In genomic region chr10:100687143-100687953, GRCh38 we compare ENCODE assay signal across 26 cellular contexts. TPM values are rescaled to one million over a fixed set of nuclear protein-coding genes. Genes with fewer than 3 reads are reported as not detected.
"Had no signal": no experiment of that assay in that cellular context is flagged by ENCODE, and none has a peak within 500 bp of the region (broad histone marks: within the 10 kb centered on the region; RNA-seq: fewer than 3 reads in every experiment).

No MANE protein-coding gene starts in this region.

- H3K36me3 ChIP-seq: cardiac muscle cell, heart right ventricle, neutrophil, pancreas, tibial artery had no signal

- H3K4me3 ChIP-seq: body of pancreas, cardiac muscle cell, heart right ventricle, lung, pancreas, tibial artery had no signal

- H3K27ac ChIP-seq: body of pancreas, cardiac muscle cell, heart right ventricle, neutrophil, pancreas, tibial artery, VCaP had no signal

- H3K9me3 ChIP-seq: body of pancreas, heart right ventricle, neutrophil, pancreas, tibial artery had no signal

- H3K4me3 Mint-ChIP-seq: activated CD4-positive, alpha-beta T cell treated with anti-CD3 and anti-CD28 coated beads, Interleukin-2, amount 10 ng/mL, durations not matched to agents 7 days and 5 days; activated CD8-positive, alpha-beta T cell treated with anti-CD3 and anti-CD28 coated beads, Interleukin-2, amount 10 ng/mL, durations not matched to agents 7 days and 5 days; activated naive CD4-positive, alpha-beta T cell treated with anti-CD3 and anti-CD28 coated beads, Interleukin-2, amount 50 U/mL, for 24 hours; activated T-helper 1 cell treated with anti-CD3 and anti-CD28 coated beads, Interleukin-12 subunit alpha, Interleukin-12 subunit beta, Interleukin-2, Interleukin-4 antibody, amounts not matched to agents 30 ng/mL and 10 ng/mL and 1 ng/mL, durations not matched to agents 14 hours and 24 hours and 36 hours; naive thymus-derived CD4-positive, alpha-beta T cell; stimulated activated naive CD8-positive, alpha-beta T cell treated with anti-CD3 and anti-CD28 coated beads, Interleukin-15, amount 100 ng/mL, for 72 hours; T-helper 2 cell treated with Interferon-gamma antibody and Interleukin-4, amounts not matched to agents 5 μg/mL and 100 μg/mL, for 36 hours had no signal

- H3K36me3 Mint-ChIP-seq: activated naive CD4-positive, alpha-beta T cell treated with anti-CD3 and anti-CD28 coated beads, Interleukin-2, amount 50 U/mL, for 24 hours had no signal

- H3K27ac Mint-ChIP-seq: activated CD4-positive, alpha-beta T cell treated with anti-CD3 and anti-CD28 coated beads, Interleukin-2, amount 10 ng/mL, durations not matched to agents 7 days and 5 days; activated CD8-positive, alpha-beta T cell treated with anti-CD3 and anti-CD28 coated beads, Interleukin-2, amount 10 ng/mL, durations not matched to agents 7 days and 5 days; activated naive CD4-positive, alpha-beta T cell treated with anti-CD3 and anti-CD28 coated beads, Interleukin-2, amount 50 U/mL, for 24 hours; activated T-helper 1 cell treated with anti-CD3 and anti-CD28 coated beads, Interleukin-12 subunit alpha, Interleukin-12 subunit beta, Interleukin-2, Interleukin-4 antibody, amounts not matched to agents 30 ng/mL and 10 ng/mL and 1 ng/mL, durations not matched to agents 14 hours and 24 hours and 36 hours; naive thymus-derived CD4-positive, alpha-beta T cell; stimulated activated naive CD8-positive, alpha-beta T cell treated with anti-CD3 and anti-CD28 coated beads, Interleukin-15, amount 100 ng/mL, for 72 hours; T-helper 2 cell treated with Interferon-gamma antibody and Interleukin-4, amounts not matched to agents 5 μg/mL and 100 μg/mL, for 36 hours had no signal

- ATAC-seq: activated CD8-positive, alpha-beta T cell treated with anti-CD3 and anti-CD28 coated beads, Interleukin-2, amount 10 ng/mL, durations not matched to agents 7 days and 5 days; body of pancreas; heart right ventricle; left lobe of liver; naive thymus-derived CD4-positive, alpha-beta T cell; pancreas; right cardiac atrium had no signal

- H3K4me1 Mint-ChIP-seq: activated CD4-positive, alpha-beta T cell treated with anti-CD3 and anti-CD28 coated beads, Interleukin-2, amount 10 ng/mL, durations not matched to agents 7 days and 5 days; activated naive CD4-positive, alpha-beta T cell treated with anti-CD3 and anti-CD28 coated beads, Interleukin-2, amount 50 U/mL, for 24 hours had no signal

- DNase-seq: activated CD4-positive, alpha-beta T cell treated with anti-CD3 and anti-CD28 coated beads, Interleukin-2, amount 10 ng/mL, durations not matched to agents 7 days and 5 days; activated CD4-positive, CD25-positive, alpha-beta regulatory T cell treated with anti-CD3 and anti-CD28 coated beads, Interleukin-2, amount 50 U/mL, for 72 hours; activated CD8-positive, alpha-beta T cell treated with anti-CD3 and anti-CD28 coated beads, Interleukin-2, amount 10 ng/mL, durations not matched to agents 7 days and 5 days; activated gamma-delta T cell treated with Interleukin-2 at 50 U/mL for 16 hours; anterior cingulate cortex; body of pancreas; cortex of kidney; heart right ventricle; kidney; naive thymus-derived CD4-positive, alpha-beta T cell; right cardiac atrium; stimulated activated CD4-positive, alpha-beta T cell treated with anti-CD3 and anti-CD28 coated beads, Interleukin-1b, Interleukin-23, amount 100 ng/mL, for 48 hours; stimulated activated naive CD8-positive, alpha-beta T cell treated with anti-CD3 and anti-CD28 coated beads, Interleukin-15, amount 100 ng/mL, for 72 hours; tibial artery had no signal

- H3K4me1 ChIP-seq: body of pancreas, heart right ventricle, pancreas, tibial artery had no signal

- H3K9me3 Mint-ChIP-seq: activated CD4-positive, alpha-beta T cell treated with anti-CD3 and anti-CD28 coated beads, Interleukin-2, amount 10 ng/mL, durations not matched to agents 7 days and 5 days; activated naive CD4-positive, alpha-beta T cell treated with anti-CD3 and anti-CD28 coated beads, Interleukin-2, amount 50 U/mL, for 24 hours; activated T-helper 1 cell treated with anti-CD3 and anti-CD28 coated beads, Interleukin-12 subunit alpha, Interleukin-12 subunit beta, Interleukin-2, Interleukin-4 antibody, amounts not matched to agents 30 ng/mL and 10 ng/mL and 1 ng/mL, durations not matched to agents 14 hours and 24 hours and 36 hours; stimulated activated naive CD8-positive, alpha-beta T cell treated with anti-CD3 and anti-CD28 coated beads, Interleukin-15, amount 100 ng/mL, for 72 hours; T-helper 2 cell treated with Interferon-gamma antibody and Interleukin-4, amounts not matched to agents 5 μg/mL and 100 μg/mL, for 36 hours had no signal

RNA-seq across cellular contexts. Expression of gene PAX2, which starts 58.0 kb away (rescaled TPM):
- total RNA-seq: activated CD4-positive, alpha-beta T cell treated with anti-CD3 and anti-CD28 coated beads, Interleukin-2, amount 10 ng/mL, durations not matched to agents 7 days and 5 days; activated CD8-positive, alpha-beta T cell treated with anti-CD3 and anti-CD28 coated beads, Interleukin-2, amount 10 ng/mL, durations not matched to agents 7 days and 5 days; activated T-helper 1 cell treated with anti-CD3 and anti-CD28 coated beads, Interleukin-12 subunit alpha, Interleukin-12 subunit beta, Interleukin-2, Interleukin-4 antibody, amounts not matched to agents 30 ng/mL and 10 ng/mL and 1 ng/mL, durations not matched to agents 14 hours and 24 hours and 36 hours; cardiac muscle cell; fibroblast of villous mesenchyme; heart right ventricle; lung; mesenteric fat pad; naive thymus-derived CD4-positive, alpha-beta T cell; pulmonary artery endothelial cell; right cardiac atrium had no signal
- polyA plus RNA-seq: cardiac muscle cell; heart right ventricle; lung; naive thymus-derived CD4-positive, alpha-beta T cell; right cardiac atrium had no signal
